1 cellular context compared by ENCODE assay signal in the genomic region with DNA sequence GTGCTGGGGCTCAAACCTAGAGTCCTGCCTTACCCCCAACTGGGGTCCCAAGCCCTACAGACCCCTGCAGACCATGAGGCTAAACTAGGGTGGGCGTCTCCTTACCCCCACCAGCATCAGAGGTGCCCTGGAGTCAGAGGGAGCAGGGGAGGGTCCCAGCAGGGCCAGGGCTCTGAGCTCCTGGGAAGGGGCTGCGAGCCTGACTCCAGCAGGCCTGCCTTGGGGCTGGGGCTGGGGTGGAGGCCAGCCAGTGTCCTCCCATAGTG.
TF ChIP-seq lines count a peak whose summit lies in the region.

No MANE protein-coding gene starts in this region.

TF ChIP-seq in GM23338, 12 proteins besides CTCF, POLR2A, EP300 and RAD21 (continued from another document):
- TF ChIP-seq, protein P1, sequence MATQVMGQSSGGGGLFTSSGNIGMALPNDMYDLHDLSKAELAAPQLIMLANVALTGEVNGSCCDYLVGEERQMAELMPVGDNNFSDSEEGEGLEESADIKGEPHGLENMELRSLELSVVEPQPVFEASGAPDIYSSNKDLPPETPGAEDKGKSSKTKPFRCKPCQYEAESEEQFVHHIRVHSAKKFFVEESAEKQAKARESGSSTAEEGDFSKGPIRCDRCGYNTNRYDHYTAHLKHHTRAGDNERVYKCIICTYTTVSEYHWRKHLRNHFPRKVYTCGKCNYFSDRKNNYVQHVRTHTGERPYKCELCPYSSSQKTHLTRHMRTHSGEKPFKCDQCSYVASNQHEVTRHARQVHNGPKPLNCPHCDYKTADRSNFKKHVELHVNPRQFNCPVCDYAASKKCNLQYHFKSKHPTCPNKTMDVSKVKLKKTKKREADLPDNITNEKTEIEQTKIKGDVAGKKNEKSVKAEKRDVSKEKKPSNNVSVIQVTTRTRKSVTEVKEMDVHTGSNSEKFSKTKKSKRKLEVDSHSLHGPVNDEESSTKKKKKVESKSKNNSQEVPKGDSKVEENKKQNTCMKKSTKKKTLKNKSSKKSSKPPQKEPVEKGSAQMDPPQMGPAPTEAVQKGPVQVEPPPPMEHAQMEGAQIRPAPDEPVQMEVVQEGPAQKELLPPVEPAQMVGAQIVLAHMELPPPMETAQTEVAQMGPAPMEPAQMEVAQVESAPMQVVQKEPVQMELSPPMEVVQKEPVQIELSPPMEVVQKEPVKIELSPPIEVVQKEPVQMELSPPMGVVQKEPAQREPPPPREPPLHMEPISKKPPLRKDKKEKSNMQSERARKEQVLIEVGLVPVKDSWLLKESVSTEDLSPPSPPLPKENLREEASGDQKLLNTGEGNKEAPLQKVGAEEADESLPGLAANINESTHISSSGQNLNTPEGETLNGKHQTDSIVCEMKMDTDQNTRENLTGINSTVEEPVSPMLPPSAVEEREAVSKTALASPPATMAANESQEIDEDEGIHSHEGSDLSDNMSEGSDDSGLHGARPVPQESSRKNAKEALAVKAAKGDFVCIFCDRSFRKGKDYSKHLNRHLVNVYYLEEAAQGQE (IDR thresholded peaks at IDR 0.05; ENCODE audit: unreplicated experiment) = no peak
- TF ChIP-seq JUNB (IDR thresholded peaks at IDR 0.05; ENCODE audit: unreplicated experiment) (no peak), ZNF114 (CRISPR knock-in tag; IDR thresholded peaks at IDR 0.05) (no peak), POLR2AphosphoS5 (IDR thresholded peaks at IDR 0.05; ENCODE audit: low read depth) (no peak), CREB1 (CRISPR knock-in tag; IDR thresholded peaks at IDR 0.05; ENCODE audit: low read depth) (no peak), ZNF331 (CRISPR knock-in tag; IDR thresholded peaks at IDR 0.05; ENCODE audit: low read depth) (no peak)
- TF ChIP-seq, protein P2, sequence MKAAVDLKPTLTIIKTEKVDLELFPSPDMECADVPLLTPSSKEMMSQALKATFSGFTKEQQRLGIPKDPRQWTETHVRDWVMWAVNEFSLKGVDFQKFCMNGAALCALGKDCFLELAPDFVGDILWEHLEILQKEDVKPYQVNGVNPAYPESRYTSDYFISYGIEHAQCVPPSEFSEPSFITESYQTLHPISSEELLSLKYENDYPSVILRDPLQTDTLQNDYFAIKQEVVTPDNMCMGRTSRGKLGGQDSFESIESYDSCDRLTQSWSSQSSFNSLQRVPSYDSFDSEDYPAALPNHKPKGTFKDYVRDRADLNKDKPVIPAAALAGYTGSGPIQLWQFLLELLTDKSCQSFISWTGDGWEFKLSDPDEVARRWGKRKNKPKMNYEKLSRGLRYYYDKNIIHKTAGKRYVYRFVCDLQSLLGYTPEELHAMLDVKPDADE (IDR thresholded peaks at IDR 0.05) = no peak
- TF ChIP-seq, protein P3, sequence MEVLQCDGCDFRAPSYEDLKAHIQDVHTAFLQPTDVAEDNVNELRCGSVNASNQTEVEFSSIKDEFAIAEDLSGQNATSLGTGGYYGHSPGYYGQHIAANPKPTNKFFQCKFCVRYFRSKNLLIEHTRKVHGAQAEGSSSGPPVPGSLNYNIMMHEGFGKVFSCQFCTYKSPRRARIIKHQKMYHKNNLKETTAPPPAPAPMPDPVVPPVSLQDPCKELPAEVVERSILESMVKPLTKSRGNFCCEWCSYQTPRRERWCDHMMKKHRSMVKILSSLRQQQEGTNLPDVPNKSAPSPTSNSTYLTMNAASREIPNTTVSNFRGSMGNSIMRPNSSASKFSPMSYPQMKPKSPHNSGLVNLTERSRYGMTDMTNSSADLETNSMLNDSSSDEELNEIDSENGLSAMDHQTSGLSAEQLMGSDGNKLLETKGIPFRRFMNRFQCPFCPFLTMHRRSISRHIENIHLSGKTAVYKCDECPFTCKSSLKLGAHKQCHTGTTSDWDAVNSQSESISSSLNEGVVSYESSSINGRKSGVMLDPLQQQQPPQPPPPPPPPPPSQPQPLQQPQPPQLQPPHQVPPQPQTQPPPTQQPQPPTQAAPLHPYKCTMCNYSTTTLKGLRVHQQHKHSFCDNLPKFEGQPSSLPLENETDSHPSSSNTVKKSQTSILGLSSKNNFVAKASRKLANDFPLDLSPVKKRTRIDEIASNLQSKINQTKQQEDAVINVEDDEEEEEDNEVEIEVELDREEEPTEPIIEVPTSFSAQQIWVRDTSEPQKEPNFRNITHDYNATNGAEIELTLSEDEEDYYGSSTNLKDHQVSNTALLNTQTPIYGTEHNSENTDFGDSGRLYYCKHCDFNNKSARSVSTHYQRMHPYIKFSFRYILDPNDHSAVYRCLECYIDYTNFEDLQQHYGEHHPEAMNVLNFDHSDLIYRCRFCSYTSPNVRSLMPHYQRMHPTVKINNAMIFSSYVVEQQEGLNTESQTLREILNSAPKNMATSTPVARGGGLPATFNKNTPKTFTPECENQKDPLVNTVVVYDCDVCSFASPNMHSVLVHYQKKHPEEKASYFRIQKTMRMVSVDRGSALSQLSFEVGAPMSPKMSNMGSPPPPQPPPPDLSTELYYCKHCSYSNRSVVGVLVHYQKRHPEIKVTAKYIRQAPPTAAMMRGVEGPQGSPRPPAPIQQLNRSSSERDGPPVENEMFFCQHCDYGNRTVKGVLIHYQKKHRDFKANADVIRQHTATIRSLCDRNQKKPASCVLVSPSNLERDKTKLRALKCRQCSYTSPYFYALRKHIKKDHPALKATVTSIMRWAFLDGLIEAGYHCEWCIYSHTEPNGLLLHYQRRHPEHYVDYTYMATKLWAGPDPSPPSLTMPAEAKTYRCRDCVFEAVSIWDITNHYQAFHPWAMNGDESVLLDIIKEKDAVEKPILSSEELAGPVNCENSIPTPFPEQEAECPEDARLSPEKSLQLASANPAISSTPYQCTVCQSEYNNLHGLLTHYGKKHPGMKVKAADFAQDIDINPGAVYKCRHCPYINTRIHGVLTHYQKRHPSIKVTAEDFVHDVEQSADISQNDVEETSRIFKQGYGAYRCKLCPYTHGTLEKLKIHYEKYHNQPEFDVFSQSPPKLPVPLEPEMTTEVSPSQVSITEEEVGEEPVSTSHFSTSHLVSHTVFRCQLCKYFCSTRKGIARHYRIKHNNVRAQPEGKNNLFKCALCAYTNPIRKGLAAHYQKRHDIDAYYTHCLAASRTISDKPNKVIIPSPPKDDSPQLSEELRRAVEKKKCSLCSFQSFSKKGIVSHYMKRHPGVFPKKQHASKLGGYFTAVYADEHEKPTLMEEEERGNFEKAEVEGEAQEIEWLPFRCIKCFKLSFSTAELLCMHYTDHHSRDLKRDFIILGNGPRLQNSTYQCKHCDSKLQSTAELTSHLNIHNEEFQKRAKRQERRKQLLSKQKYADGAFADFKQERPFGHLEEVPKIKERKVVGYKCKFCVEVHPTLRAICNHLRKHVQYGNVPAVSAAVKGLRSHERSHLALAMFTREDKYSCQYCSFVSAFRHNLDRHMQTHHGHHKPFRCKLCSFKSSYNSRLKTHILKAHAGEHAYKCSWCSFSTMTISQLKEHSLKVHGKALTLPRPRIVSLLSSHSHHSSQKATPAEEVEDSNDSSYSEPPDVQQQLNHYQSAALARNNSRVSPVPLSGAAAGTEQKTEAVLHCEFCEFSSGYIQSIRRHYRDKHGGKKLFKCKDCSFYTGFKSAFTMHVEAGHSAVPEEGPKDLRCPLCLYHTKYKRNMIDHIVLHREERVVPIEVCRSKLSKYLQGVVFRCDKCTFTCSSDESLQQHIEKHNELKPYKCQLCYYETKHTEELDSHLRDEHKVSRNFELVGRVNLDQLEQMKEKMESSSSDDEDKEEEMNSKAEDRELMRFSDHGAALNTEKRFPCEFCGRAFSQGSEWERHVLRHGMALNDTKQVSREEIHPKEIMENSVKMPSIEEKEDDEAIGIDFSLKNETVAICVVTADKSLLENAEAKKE (CRISPR knock-in tag; IDR thresholded peaks at IDR 0.05) = no peak
